In genomic region chr1:47507921-47508894, GRCh38 we compare ENCODE assay signal across 8 cellular contexts.
DNase-seq lines count a peak whose midpoint lies in the region; ATAC-seq and TF ChIP-seq lines count a peak whose summit lies in the region.

No MANE protein-coding gene starts in this region.

- no peaks in the 10 kb centered on the region for H4K20me1 ChIP-seq in smooth muscle cell (ENCODE audit: low read depth)

- WGBS in smooth muscle cell (ENCODE audit: low lambda C conversion rate) = 4% methylated on average over 50 of the region's 82 CpGs

- H3K4me3 Mint-ChIP-seq in CD4-positive, alpha-beta memory T cell = peak overlapping the region; percentile 46 to 75 (median 63)
- peak overlapping the region; percentile 50 for H3K4me3 Mint-ChIP-seq in activated T-helper 17 cell treated with anti-CD3 and anti-CD28 coated beads, Interleukin-2, amount 50 U/mL, for 72 hours

- H3K36me3 Mint-ChIP-seq in CD4-positive, alpha-beta memory T cell = no peaks in the 10 kb centered on the region
- H3K36me3 Mint-ChIP-seq in activated T-helper 17 cell treated with anti-CD3 and anti-CD28 coated beads, Interleukin-2, amount 50 U/mL, for 72 hours (ENCODE audit: low read depth) = no peaks in the 10 kb centered on the region

- H2AFZ ChIP-seq in smooth muscle cell (ENCODE audit: low read depth) = no peak overlapping the region

- peaks cover 48 to 60% of the 10 kb centered on the region in 2 donors for H3K27me3 Mint-ChIP-seq in CD4-positive, alpha-beta memory T cell
- peaks cover 52% of the 10 kb centered on the region for H3K27me3 Mint-ChIP-seq in activated T-helper 17 cell treated with anti-CD3 and anti-CD28 coated beads, Interleukin-2, amount 50 U/mL, for 72 hours

- H3K4me1 Mint-ChIP-seq in CD4-positive, alpha-beta memory T cell = peaks cover 0 to 9% (median 2%) of the 10 kb centered on the region in 4 donors
- H3K4me1 Mint-ChIP-seq in activated T-helper 17 cell treated with anti-CD3 and anti-CD28 coated beads, Interleukin-2, amount 50 U/mL, for 72 hours = no peaks in the 10 kb centered on the region

- H3K27ac Mint-ChIP-seq in CD4-positive, alpha-beta memory T cell = no peak overlapping the region
- no peak overlapping the region for H3K27ac Mint-ChIP-seq in activated T-helper 17 cell treated with anti-CD3 and anti-CD28 coated beads, Interleukin-2, amount 50 U/mL, for 72 hours

- H3K9me3 Mint-ChIP-seq in CD4-positive, alpha-beta memory T cell = peaks cover 0 to 7% (median 4%) of the 10 kb centered on the region in 8 donors
- H3K9me3 Mint-ChIP-seq in activated T-helper 17 cell treated with anti-CD3 and anti-CD28 coated beads, Interleukin-2, amount 50 U/mL, for 72 hours = no peaks in the 10 kb centered on the region

- no peaks in the 10 kb centered on the region for H3F3A ChIP-seq in smooth muscle cell (ENCODE audit: low read depth)

- no peaks in the 10 kb centered on the region for H3K79me2 ChIP-seq in smooth muscle cell (ENCODE audit: low read depth)

- peak in 1 of 5 donors; percentile 4 for DNase-seq in CD4-positive, alpha-beta memory T cell
- DNase-seq in HuH-7 (ENCODE audit: low spot score) (peak; percentile 55), smooth muscle cell (lab: John Stamatoyannopoulos, UW; ENCODE audit: unreplicated experiment) (no peak), cerebellum (ENCODE audit: low spot score) (no peak), pons (ENCODE audit: low spot score) (no peak), UCSD-AML1 (lab: John Stamatoyannopoulos, UW; ENCODE audit: unreplicated experiment) (no peak)

- no peaks in the 10 kb centered on the region for H3K36me3 ChIP-seq in CD4-positive, alpha-beta memory T cell (ENCODE audit: insufficient read depth, low read length)
- H3K36me3 ChIP-seq in smooth muscle cell (ENCODE audit: low read depth) = no peaks in the 10 kb centered on the region

- no peaks in the 10 kb centered on the region for H3K9me3 ChIP-seq in CD4-positive, alpha-beta memory T cell (ENCODE audit: control insufficient read depth in 1 of 2, low read length in 2 of 2)
- no peaks in the 10 kb centered on the region for H3K9me3 ChIP-seq in smooth muscle cell (replicated peaks; ENCODE audit: low read depth)

- peaks cover 28% of the 10 kb centered on the region for H3K27me3 ChIP-seq in CD4-positive, alpha-beta memory T cell (ENCODE audit: insufficient read depth, low read length)
- peaks cover 95% of the 10 kb centered on the region for H3K27me3 ChIP-seq in smooth muscle cell (ENCODE audit: low read depth)

- intact Hi-C loops in CD4-positive, alpha-beta memory T cell (cut with micrococcal nuclease) = no loop called here

- ATAC-seq in activated T-helper 17 cell treated with anti-CD3 and anti-CD28 coated beads, Interleukin-2, amount 50 U/mL, for 72 hours (replicated peaks) = peak; percentile 79

- no peak for TF ChIP-seq CTCF in smooth muscle cell (IDR thresholded peaks at IDR 0.05; ENCODE audit: borderline replicate concordance, insufficient read depth, poor library complexity, severe bottlenecking)

- CTCF ChIA-PET in CD4-positive, alpha-beta memory T cell (lab: Charles Lee; ENCODE audit: partially characterized antibody) = interaction anchor here (1.2 kb wide), 1 partner anchor 71 kb away, joined by 4 read pairs; the partner anchor contains the start of gene FOXD2

- H3K4me3 ChIP-seq in CD4-positive, alpha-beta memory T cell (ENCODE audit: low read length in 2 of 2) = no peak overlapping the region
- H3K4me3 ChIP-seq in iPS-11a (ENCODE audit: low read depth, low read length) (peak overlapping the region; percentile 21), smooth muscle cell (peak overlapping the region; percentile 50)

- POLR2A ChIA-PET in CD4-positive, alpha-beta memory T cell (lab: Charles Lee; ENCODE audit: partially characterized antibody) = no interaction called here

- no peak overlapping the region for H3K27ac ChIP-seq in CD4-positive, alpha-beta memory T cell (ENCODE audit: low read depth, low read length)
- H3K27ac ChIP-seq in smooth muscle cell (ENCODE audit: low read depth) = no peak overlapping the region

- peaks cover 12% of the 10 kb centered on the region for H3K4me1 ChIP-seq in CD4-positive, alpha-beta memory T cell (ENCODE audit: insufficient read depth, low read length)
- peaks cover 11% of the 10 kb centered on the region for H3K4me1 ChIP-seq in smooth muscle cell (ENCODE audit: low read depth)

- H3K4me2 ChIP-seq in smooth muscle cell = peak overlapping the region; percentile 95

- H3K9ac ChIP-seq in smooth muscle cell (ENCODE audit: low read depth) = no peak overlapping the region

Comparison
In these comparisons a context has a peak if more than half of its experiments do, and no peak if none do; other contexts are left out.
1. H3K4me3 ChIP-seq: peak in iPS-11a (single experiment) and smooth muscle cell (single experiment); none in CD4-positive, alpha-beta memory T cell (0 of 2).